In genomic region chr14:96067985-96068930, GRCh38 we compare ENCODE assay signal across 20 cellular contexts. TPM values are rescaled to one million over a fixed set of nuclear protein-coding genes. Genes with fewer than 3 reads are reported as not detected.
DNase-seq lines count a peak whose midpoint lies in the region; ATAC-seq and TF ChIP-seq lines count a peak whose summit lies in the region.
"Had no signal": no experiment of that assay in that cellular context is flagged by ENCODE, and none has a peak within 500 bp of the region (broad histone marks: within the 10 kb centered on the region; RNA-seq: fewer than 3 reads in every experiment).

No MANE protein-coding gene starts in this region.

- DNase-seq in cardiac septum (ENCODE audit: low spot score) (peak; percentile 39), Right ventricle myocardium superior (no peak), chondrocyte (ENCODE audit: low spot score) (peak; percentile 49), suprapubic skin (ENCODE audit: low spot score in 2 of 2) (peak; percentile 11 to 19), SW 1271 (lab: John Stamatoyannopoulos, UW) (no peak), tibial nerve (ENCODE audit: low spot score in 2 of 2) (no peak)
- DNase-seq: Caco-2; CD4-positive, alpha-beta T cell; NCI-H1092 treated with DMSO at 0.1 percent for 48 hours; NCI-H146; NCI-H2029 treated with DMSO at 0.1 percent for 48 hours; NCI-H2171; NCI-H446; PC-9 had no signal

- H3K9me3 ChIP-seq in suprapubic skin = no peaks in the 10 kb centered on the region
- H3K9me3 ChIP-seq in tibial nerve = no peaks in the 10 kb centered on the region
- no peaks in the 10 kb centered on the region for H3K9me3 ChIP-seq in gastroesophageal sphincter
- H3K9me3 ChIP-seq: A549, Caco-2, HAP-1 had no signal

- no peak for ATAC-seq in Right ventricle myocardium superior (ENCODE audit: poor library complexity)
- ATAC-seq in gastroesophageal sphincter = no peak
- ATAC-seq: A549, Right ventricle myocardium inferior had no signal

- H3K4me3 Mint-ChIP-seq in chondrocyte (ENCODE audit: unreplicated experiment) = no peak overlapping the region
- H3K4me3 Mint-ChIP-seq: CD4-positive, alpha-beta T cell had no signal

- TF ChIP-seq POLR2A in suprapubic skin (IDR thresholded peaks at IDR 0.05) = no peak
- no peak for TF ChIP-seq POLR2A in tibial nerve (IDR thresholded peaks at IDR 0.05)
- TF ChIP-seq POLR2A in gastroesophageal sphincter (IDR thresholded peaks at IDR 0.05) = no peak

- intact Hi-C loops in cardiac septum (cut with DNase I) (no loop called here), Right ventricle myocardium superior (cut with DNase I) (no loop called here)

- peak overlapping the region; percentile 7 for H3K27ac ChIP-seq in layer of hippocampus (ENCODE audit: low read depth, low read length)
- no peak overlapping the region for H3K27ac ChIP-seq in suprapubic skin
- H3K27ac ChIP-seq in tibial nerve = no peak overlapping the region
- no peak overlapping the region for H3K27ac ChIP-seq in gastroesophageal sphincter
- H3K27ac ChIP-seq: A549, PC-9 had no signal

- TF ChIP-seq CTCF in chondrocyte (IDR thresholded peaks at IDR 0.05) = no peak
- no peak for TF ChIP-seq CTCF in suprapubic skin (IDR thresholded peaks at IDR 0.05)
- no peak for TF ChIP-seq CTCF in tibial nerve (IDR thresholded peaks at IDR 0.05)
- TF ChIP-seq CTCF in gastroesophageal sphincter (IDR thresholded peaks at IDR 0.05) = no peak

- no peaks in the 10 kb centered on the region for H3K27me3 Mint-ChIP-seq in chondrocyte (ENCODE audit: low read depth)

- peaks cover 4% of the 10 kb centered on the region for H3K36me3 Mint-ChIP-seq in chondrocyte (ENCODE audit: low read depth)

- 68% methylated on average over 14 of the region's 19 CpGs for WGBS in suprapubic skin
- WGBS in tibial nerve, 2 donors = 78% methylated on average over 19 of the region's 19 CpGs
- WGBS in gastroesophageal sphincter (ENCODE audit: low coverage in 1 of 2), 2 donors = 79 to 82% methylated on average over 11 to 16 of the region's 19 CpGs

- no peak overlapping the region for H3K4me3 ChIP-seq in suprapubic skin
- H3K4me3 ChIP-seq in tibial nerve = no peak overlapping the region
- H3K4me3 ChIP-seq in gastroesophageal sphincter = no peak overlapping the region
- H3K4me3 ChIP-seq: A549, GM12878, HAP-1, PC-9 had no signal

- peaks cover 7% of the 10 kb centered on the region for H3K4me1 Mint-ChIP-seq in chondrocyte (ENCODE audit: low read depth)

- H3K4me1 ChIP-seq in suprapubic skin (no peaks in the 10 kb centered on the region), tibial nerve (no peaks in the 10 kb centered on the region), gastroesophageal sphincter (peaks cover 0 to 5% (median 3%) of the 10 kb centered on the region in 3 donors)
- H3K4me1 ChIP-seq: A549, Caco-2, HAP-1 had no signal

- H3K27ac Mint-ChIP-seq in chondrocyte (ENCODE audit: unreplicated experiment) = no peak overlapping the region
- H3K27ac Mint-ChIP-seq: CD4-positive, alpha-beta T cell had no signal

- H3K27me3 ChIP-seq in layer of hippocampus (ENCODE audit: control insufficient read depth, insufficient read depth, low read length) (no peaks in the 10 kb centered on the region), suprapubic skin (no peaks in the 10 kb centered on the region), tibial nerve (no peaks in the 10 kb centered on the region), gastroesophageal sphincter (no peaks in the 10 kb centered on the region)

- peaks cover 1% of the 10 kb centered on the region for H3K9me3 Mint-ChIP-seq in chondrocyte (ENCODE audit: low read depth)
- H3K9me3 Mint-ChIP-seq: CD4-positive, alpha-beta T cell had no signal

- H3K36me3 ChIP-seq in suprapubic skin = no peaks in the 10 kb centered on the region
- peaks cover 0 to 9% (median 0%) of the 10 kb centered on the region in 3 donors for H3K36me3 ChIP-seq in tibial nerve
- peaks cover 0 to 20% of the 10 kb centered on the region in 2 donors for H3K36me3 ChIP-seq in gastroesophageal sphincter
- H3K36me3 ChIP-seq: HAP-1 had no signal

- no peak for TF ChIP-seq EP300 in suprapubic skin (IDR thresholded peaks at IDR 0.05)
- no peak for TF ChIP-seq EP300 in tibial nerve (IDR thresholded peaks at IDR 0.05)
- TF ChIP-seq EP300 in gastroesophageal sphincter (IDR thresholded peaks at IDR 0.05) = no peak

RNA-seq across cellular contexts. Expression of gene C14orf132, which starts 29.1 kb away (rescaled TPM):
- total RNA-seq in cardiac septum (18.9 TPM), Right ventricle myocardium superior (2.4 TPM), chondrocyte (33.0 to 99.3 TPM (median 33.2 TPM) in 3 replicates), suprapubic skin (10 to 100 TPM; 16.2 to 34.4 (median 27.9) TPM), tibial nerve (10 to 100 TPM in 3 of 4 donors, 1 to 10 TPM in 1; 7.8 to 16.9 (median 15.0) TPM), gastroesophageal sphincter (100 to 1,000 TPM in 1 of 4 donors, 10 to 100 TPM in 3; 52.0 to 135 (median 74.6) TPM)
- total RNA-seq: PC-9 had no signal

Comparison
In these comparisons a context has a peak if more than half of its experiments do, and no peak if none do; other contexts are left out.
1. DNase-seq: peak in cardiac septum (single experiment), chondrocyte (single experiment) and suprapubic skin (2 of 2); none in Right ventricle myocardium superior (single experiment), SW 1271 (0 of 2) and tibial nerve (0 of 2).